ENCODE assay signal across 13 cellular contexts in genomic region chr2:96580771-96581170, GRCh38. TPM values are rescaled to one million over a fixed set of nuclear protein-coding genes. Genes with fewer than 3 reads are reported as not detected.
DNase-seq lines count a peak whose midpoint lies in the region; ATAC-seq and TF ChIP-seq lines count a peak whose summit lies in the region.
"Had no signal": no experiment of that assay in that cellular context is flagged by ENCODE, and none has a peak within 500 bp of the region (broad histone marks: within the 10 kb centered on the region; RNA-seq: fewer than 3 reads in every experiment).

No MANE protein-coding gene starts in this region.

- ATAC-seq in Panc1 (peak; percentile 93), heart right ventricle (peak in 2 of 8 donors; percentile 46 to 53), HG03175 (IDR thresholded peaks at IDR 0.05; ENCODE audit: unreplicated experiment) (no peak)
- ATAC-seq: CD8-positive, alpha-beta T cell had no signal

- no peaks in the 10 kb centered on the region for H3K27me3 ChIP-seq in A673 (replicated peaks; ENCODE audit: insufficient read depth, low read depth, low read length, poor library complexity)
- H3K27me3 ChIP-seq in Panc1 (ENCODE audit: control insufficient read depth, insufficient read depth, low read length) = no peaks in the 10 kb centered on the region
- no peaks in the 10 kb centered on the region for H3K27me3 ChIP-seq in heart right ventricle

- in situ Hi-C loops in Panc1 (cut with HindIII; ENCODE audit: low pct_unique_long_range_greater_than_20kb, low sequenced_read_pairs) = no loop called here

- CTCF ChIA-PET in A673 (lab: Charles Lee) = no interaction called here
- CTCF ChIA-PET in Panc1 (lab: Charles Lee) = no interaction called here

- no peak overlapping the region for H3K4me3 ChIP-seq in A673 (ENCODE audit: low read depth, low read length, poor library complexity, severe bottlenecking)
- H3K4me3 ChIP-seq in Panc1 (ENCODE audit: low read depth in 2 of 2, low read length in 2 of 2) = no peak overlapping the region
- H3K4me3 ChIP-seq in heart right ventricle = no peak overlapping the region
- H3K4me3 ChIP-seq: thoracic aorta had no signal

- H3K4me1 ChIP-seq in A673 (ENCODE audit: insufficient read depth, low read length, poor library complexity, severe bottlenecking) (no peaks in the 10 kb centered on the region), Panc1 (ENCODE audit: control insufficient read depth, insufficient read depth, low read length) (no peaks in the 10 kb centered on the region), heart right ventricle (peaks cover 0 to 3% (median 0%) of the 10 kb centered on the region in 9 donors)

- WGBS in heart right ventricle, 2 donors = 83 to 91% methylated on average over 4 of the region's 4 CpGs

- POLR2A ChIA-PET in A673 (lab: Charles Lee; ENCODE audit: low non-redundant PET) (no interaction called here), Panc1 (lab: Charles Lee) (no interaction called here)

- TF ChIP-seq CTCF in A673 (conservative IDR thresholded peaks at IDR 0.05; ENCODE audit: low read depth, low read length) (peak; percentile 47), GM12872 (IDR thresholded peaks at IDR 0.05; ENCODE audit: insufficient read depth, low read depth, low read length) (peak; percentile 52), Panc1 (IDR thresholded peaks at IDR 0.05) (peak; percentile 69), heart right ventricle (IDR thresholded peaks at IDR 0.05) (peak in 5 of 9 donors; percentile 25 to 44 (median 27))

- no peaks in the 10 kb centered on the region for H3K36me3 ChIP-seq in A673 (ENCODE audit: insufficient read depth, low read length, poor library complexity, severe bottlenecking)
- no peaks in the 10 kb centered on the region for H3K36me3 ChIP-seq in Panc1 (ENCODE audit: control insufficient read depth, insufficient read depth, low read length)
- peaks cover 0 to 16% (median 0%) of the 10 kb centered on the region in 9 donors for H3K36me3 ChIP-seq in heart right ventricle
- H3K36me3 ChIP-seq: thoracic aorta had no signal

- DNase-seq in A673 (ENCODE audit: low spot score) (peak; percentile 70), Panc1 (ENCODE audit: low read depth, low spot score) (no peak), heart right ventricle (no peak), NCI-H526 treated with DMSO at 0.1 percent for 48 hours (lab: John Stamatoyannopoulos, UW) (no peak), NCI-H2081 treated with DMSO at 0.1 percent for 48 hours (lab: John Stamatoyannopoulos, UW) (no peak)
- no peak for DNase-seq in activated CD4-positive, alpha-beta T cell treated with anti-CD3 and anti-CD28 coated beads for 4 hours
- DNase-seq: CD8-positive, alpha-beta T cell; naive B cell; NCI-H774; stimulated activated CD4-positive, alpha-beta T cell treated with anti-CD3 and anti-CD28 coated beads, Interleukin-2, amount 100 ng/mL, for 24 hours had no signal

- H3K9me3 ChIP-seq in A673 (ENCODE audit: low read depth, low read length, poor library complexity, severe bottlenecking) (no peaks in the 10 kb centered on the region), Panc1 (ENCODE audit: control insufficient read depth, insufficient read depth, low read depth, low read length) (no peaks in the 10 kb centered on the region), heart right ventricle (no peaks in the 10 kb centered on the region)
- H3K9me3 ChIP-seq: thoracic aorta had no signal

- intact Hi-C loops in A673 (cut with micrococcal nuclease; ENCODE audit: unreplicated experiment) (no loop called here), Panc1 (cut with micrococcal nuclease; ENCODE audit: unreplicated experiment) (no loop called here), heart right ventricle (cut with DNase I) (no loop called here)

- BruUV-seq in A673 (replicated peaks; lab: Mats Ljungman, UMichigan) (no TSS peak), Panc1 (replicated peaks; lab: Mats Ljungman, UMichigan) (no TSS peak)

- no peak overlapping the region for H3K27ac ChIP-seq in A673 (ENCODE audit: low read depth, low read length, poor library complexity, severe bottlenecking)
- no peak overlapping the region for H3K27ac ChIP-seq in Panc1 (ENCODE audit: low read length)
- H3K27ac ChIP-seq in heart right ventricle = no peak overlapping the region
- H3K27ac ChIP-seq: thoracic aorta had no signal

RNA-seq across cellular contexts. Expression of gene ARID5A, which starts 44.2 kb away (rescaled TPM):
- 5.7 and 7.3 TPM in 2 replicates for total RNA-seq in A673 (2021)
- total RNA-seq in Panc1 (2021; ENCODE audit: unreplicated experiment) = 19.3 TPM
- 29.1 TPM for polyA plus RNA-seq in Panc1 (2012; ENCODE audit: insufficient read length)
- total RNA-seq in heart right ventricle = 100 to 1,000 TPM in 1 of 10 donors, 10 to 100 TPM in 9; 12.0 to 121 (median 43.5) TPM
- polyA plus RNA-seq in heart right ventricle = 10 to 100 TPM; 35.0 to 42.9 TPM

RNA-seq across cellular contexts. Expression of gene KANSL3, which starts 57.3 kb away (rescaled TPM):
- 71.8 and 77.9 TPM in 2 replicates for total RNA-seq in A673 (2021)
- 50.3 TPM for total RNA-seq in Panc1 (2021; ENCODE audit: unreplicated experiment)
- polyA plus RNA-seq in Panc1 (2012; ENCODE audit: insufficient read length) = 30.6 TPM
- total RNA-seq in heart right ventricle = 10 to 100 TPM; 25.4 to 38.1 (median 31.7) TPM
- 10 to 100 TPM; 12.5 to 21.8 TPM for polyA plus RNA-seq in heart right ventricle
